16 cellular contexts compared by ENCODE assay signal in the genomic region with DNA sequence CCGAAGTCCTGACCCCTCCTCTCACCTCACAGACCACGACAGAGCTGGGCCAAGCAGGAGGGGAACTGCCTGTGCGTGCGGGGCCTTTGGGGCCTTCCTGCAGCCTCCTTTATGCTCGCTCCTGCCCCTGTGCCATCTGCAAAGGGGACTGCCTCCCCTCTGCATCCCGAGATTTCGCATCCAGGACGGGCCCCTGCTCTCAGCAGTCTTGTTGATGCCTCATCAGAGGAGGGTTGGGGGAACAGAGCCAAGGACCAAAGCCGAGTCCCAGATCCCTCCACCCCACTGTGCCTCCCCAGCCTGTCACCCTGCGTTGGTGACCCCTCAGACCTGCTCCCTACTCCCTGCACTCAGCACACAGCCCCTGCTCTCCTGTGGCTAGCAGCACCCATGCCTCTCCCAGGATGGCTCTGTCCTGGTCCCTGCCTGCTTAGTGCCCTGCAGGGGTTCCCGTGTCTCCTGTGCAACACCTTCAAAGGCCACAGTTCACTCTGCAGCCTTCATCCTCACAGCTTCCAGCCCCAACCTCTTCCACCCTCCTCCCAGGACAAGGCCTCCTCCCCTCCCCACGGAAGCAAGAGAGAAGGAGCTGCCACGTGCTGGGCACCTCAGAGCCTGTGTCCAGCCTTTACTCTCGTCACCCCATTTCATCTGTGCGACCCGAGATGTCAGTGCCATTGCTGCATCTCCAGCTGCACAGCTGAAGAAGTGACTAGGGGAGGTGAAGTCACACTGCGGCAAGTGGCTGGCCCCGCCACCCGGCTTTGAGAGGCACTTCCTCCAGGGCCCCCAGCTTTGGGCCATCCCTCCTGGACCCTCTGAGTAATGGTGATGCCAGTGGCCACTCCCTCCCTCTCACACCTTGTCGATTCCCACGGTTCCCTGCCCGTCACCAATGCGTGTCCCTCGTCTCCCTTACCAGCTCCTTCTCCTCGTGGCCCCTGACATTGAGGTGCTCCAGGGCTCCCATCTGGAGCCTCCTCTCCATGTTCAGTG.
DNase-seq lines count a peak whose midpoint lies in the region; ATAC-seq and TF ChIP-seq lines count a peak whose summit lies in the region.
"Had no signal": no experiment of that assay in that cellular context is flagged by ENCODE, and none has a peak within 500 bp of the region (broad histone marks: within the 10 kb centered on the region; RNA-seq: fewer than 3 reads in every experiment).

No MANE protein-coding gene starts in this region.

- peaks cover 35% of the 10 kb centered on the region for H3K36me3 ChIP-seq in endodermal cell (ENCODE audit: control insufficient read depth, insufficient read depth, low read length)
- H3K36me3 ChIP-seq in lower lobe of right lung = peaks cover 31% of the 10 kb centered on the region
- peaks cover 15 to 36% (median 32%) of the 10 kb centered on the region in 4 donors for H3K36me3 ChIP-seq in upper lobe of left lung

- TF ChIP-seq CTCF in endodermal cell (conservative IDR thresholded peaks at IDR 0.05) (no peak), lower lobe of right lung (IDR thresholded peaks at IDR 0.05) (no peak), upper lobe of left lung (IDR thresholded peaks at IDR 0.05) (no peak)

- intact Hi-C loops in Right ventricle myocardium inferior (cut with DNase I) = no loop called here
- intact Hi-C loops in cardiac septum (cut with DNase I) = no loop called here
- intact Hi-C loops in lower lobe of right lung (cut with DNase I) = no loop called here

- H3K27me3 ChIP-seq in endodermal cell (ENCODE audit: control insufficient read depth, insufficient read depth, low read length, poor library complexity, severe bottlenecking) (no peaks in the 10 kb centered on the region), lower lobe of right lung (ENCODE audit: low read depth) (no peaks in the 10 kb centered on the region), upper lobe of left lung (no peaks in the 10 kb centered on the region)
- H3K27me3 ChIP-seq: cardiac muscle cell, foreskin keratinocyte, MG63, tibial nerve had no signal

- no peaks in the 10 kb centered on the region for H3K27me3 Mint-ChIP-seq in endodermal cell (ENCODE audit: insufficient read depth)
- H3K27me3 Mint-ChIP-seq: effector memory CD8-positive, alpha-beta T cell had no signal

- no peak overlapping the region for H3K27ac Mint-ChIP-seq in endodermal cell

- H3K9me3 ChIP-seq in endodermal cell (ENCODE audit: control insufficient read depth, low read length) = no peaks in the 10 kb centered on the region
- H3K9me3 ChIP-seq in lower lobe of right lung = no peaks in the 10 kb centered on the region
- H3K9me3 ChIP-seq in upper lobe of left lung = no peaks in the 10 kb centered on the region
- H3K9me3 ChIP-seq: MG63, tibial nerve had no signal

- H3K4me1 ChIP-seq in endodermal cell (ENCODE audit: control insufficient read depth, insufficient read depth, low read length) (no peaks in the 10 kb centered on the region), lower lobe of right lung (no peaks in the 10 kb centered on the region), upper lobe of left lung (peaks cover 6 to 13% (median 10%) of the 10 kb centered on the region in 4 donors)
- H3K4me1 ChIP-seq: foreskin keratinocyte had no signal

- peaks cover 6% of the 10 kb centered on the region for H3K4me1 Mint-ChIP-seq in endodermal cell

- no peak overlapping the region for H3K27ac ChIP-seq in endodermal cell (ENCODE audit: low read depth, low read length)
- H3K27ac ChIP-seq in lower lobe of right lung = no peak overlapping the region
- H3K27ac ChIP-seq in upper lobe of left lung = peak overlapping the region in 3 of 4 donors; percentile 65 to 78 (median 77)
- H3K27ac ChIP-seq: cardiac muscle cell, foreskin keratinocyte had no signal

- no peak for TF ChIP-seq POLR2A in upper lobe of left lung (IDR thresholded peaks at IDR 0.05)

- 91 to 97% methylated on average over 12 to 25 of the region's 25 CpGs for WGBS in endodermal cell (ENCODE audit: insufficient coverage in 1 of 2, insufficient read length in 1 of 2), 2 experiments
- 86 to 89% methylated on average over 15 to 22 of the region's 25 CpGs for WGBS in upper lobe of left lung, 2 donors

- TF ChIP-seq EP300 in upper lobe of left lung (IDR thresholded peaks at IDR 0.05) = no peak

- H3K4me3 ChIP-seq in endodermal cell (ENCODE audit: low read length) (no peak overlapping the region), lower lobe of right lung (no peak overlapping the region), upper lobe of left lung (no peak overlapping the region)
- H3K4me3 ChIP-seq: cardiac muscle cell, MG63, tibial nerve had no signal

- H3K36me3 Mint-ChIP-seq in endodermal cell (ENCODE audit: low read depth) = peaks cover 30% of the 10 kb centered on the region

- H3K4me3 Mint-ChIP-seq in endodermal cell = no peak overlapping the region
- H3K4me3 Mint-ChIP-seq: effector memory CD8-positive, alpha-beta T cell had no signal

- ATAC-seq in Right ventricle myocardium inferior = peak; percentile 14
- peak; percentile 24 to 27 for ATAC-seq in lower lobe of right lung
- peak; percentile 18 to 47 for ATAC-seq in upper lobe of left lung (ENCODE audit: low FRiP score in 2 of 2)
- ATAC-seq: effector memory CD8-positive, alpha-beta T cell; foreskin keratinocyte; PC-3 had no signal

- DNase-seq in Right ventricle myocardium inferior (ENCODE audit: missing footprints) (no peak), cardiac septum (ENCODE audit: low spot score) (no peak), endodermal cell (peak; percentile 64), lower lobe of right lung (no peak), upper lobe of left lung (peak; percentile 17 to 46), globus pallidus (ENCODE audit: low spot score) (no peak), nucleus accumbens (lab: John Stamatoyannopoulos, UW) (no peak)
- DNase-seq in stimulated activated CD8-positive, alpha-beta memory T cell treated with anti-CD3 and anti-CD28 coated beads, Interleukin-4, amount 100 ng/mL, for 48 hours = no peak
- DNase-seq: effector memory CD8-positive, alpha-beta T cell; foreskin keratinocyte; MG63; NCI-H1930; NCI-H526; PC-3 had no signal

- H3K9me3 Mint-ChIP-seq in endodermal cell = no peaks in the 10 kb centered on the region
- H3K9me3 Mint-ChIP-seq: effector memory CD8-positive, alpha-beta T cell had no signal

- no peak overlapping the region for H3K9ac ChIP-seq in endodermal cell (ENCODE audit: extremely low read depth, low read length, poor library complexity, severe bottlenecking)

Comparison
In these comparisons a context has a peak if more than half of its experiments do, and no peak if none do; other contexts are left out.
1. DNase-seq: peak in endodermal cell (single experiment) and upper lobe of left lung (2 of 2); none in Right ventricle myocardium inferior (single experiment), cardiac septum (single experiment), lower lobe of right lung (single experiment), globus pallidus (single experiment), stimulated activated CD8-positive, alpha-beta memory T cell treated with anti-CD3 and anti-CD28 coated beads, Interleukin-4, amount 100 ng/mL, for 48 hours (single experiment) and nucleus accumbens (0 of 56).
2. H3K27ac ChIP-seq: peak in upper lobe of left lung (3 of 4); none in endodermal cell (single experiment) and lower lobe of right lung (single experiment).
3. Peak in every context shown above with its lines, with median percentiles within 50 percentile points of each other: ATAC-seq.